ENCODE assay signal across 8 cellular contexts in genomic region chr15:72272213-72272996, GRCh38. TPM values are rescaled to one million over a fixed set of nuclear protein-coding genes. Genes with fewer than 3 reads are reported as not detected.
A peak's percentile ranks its signal among the peaks of the same experiment; 100 is the strongest.
DNase-seq lines count a peak whose midpoint lies in the region; FAIRE-seq and TF ChIP-seq lines count a peak whose summit lies in the region.

Gene PARP6, minus strand, starts transcription at chr15:72272554. Its CDS starts 5,077 bp downstream, at chr15:72267477.

- peaks cover 4% of the 10 kb centered on the region for H3K36me3 Mint-ChIP-seq in neural crest cell (ENCODE audit: low read depth)

- no peak for FAIRE-seq in H54 (lab: Jason Lieb, UNC)

- H3K27me3 Mint-ChIP-seq in neural crest cell (ENCODE audit: low read depth), result peaks cover 9% of the 10 kb centered on the region

- peak within 1 kb of the TSS; percentile 92 for H3K4me3 Mint-ChIP-seq in neural crest cell

- H3K36me3 ChIP-seq in ES-I3 (ENCODE audit: insufficient read depth, low read length) (no peaks in the 10 kb centered on the region; the same call in 1 of the 2 replicates), stomach smooth muscle (ENCODE audit: control insufficient read depth in 2 of 2, insufficient read depth in 2 of 2, low read length in 2 of 2) (peaks cover 5 to 7% of the 10 kb centered on the region in 2 donors)

- peak; percentile 63 for TF ChIP-seq CTCF in fibroblast of villous mesenchyme (IDR thresholded peaks at IDR 0.05; ENCODE audit: insufficient read depth, low read depth, low read length)
- TF ChIP-seq CTCF in neural crest cell (conservative IDR thresholded peaks at IDR 0.05), result peak; percentile 69

- DNase-seq in H54 (ENCODE audit: insufficient read length, low spot score), result peak; percentile 96
- peak; percentile 97 for DNase-seq in M059J (ENCODE audit: low read depth)
- DNase-seq in SHP77 treated with DMSO at 0.1 percent for 48 hours (lab: John Stamatoyannopoulos, UW), result peak; percentile 88
- peak; percentile 98 for DNase-seq in activated gamma-delta T cell treated with Interleukin-2 at 50 U/mL for 16 hours
- DNase-seq in fibroblast of villous mesenchyme (ENCODE audit: low read depth), result peak; percentile 98
- DNase-seq in neural crest cell (ENCODE audit: low read depth, low spot score), result peak; percentile 92

- peak within 1 kb of the TSS; percentile 81 for H3K27ac ChIP-seq in stomach smooth muscle (ENCODE audit: low read length)

- H3K4me1 ChIP-seq in ES-I3 (ENCODE audit: insufficient read depth, low read length), result peaks cover 4% of the 10 kb centered on the region; the same call in 1 of the 2 replicates
- peaks cover 8% of the 10 kb centered on the region for H3K4me1 ChIP-seq in stomach smooth muscle (ENCODE audit: control insufficient read depth, insufficient read depth, low read length)

- peak within 1 kb of the TSS; percentile 36 for H3K27ac Mint-ChIP-seq in neural crest cell (ENCODE audit: unreplicated experiment)

- H3K9ac ChIP-seq in ES-I3 (ENCODE audit: low read depth, low read length) (peak within 1 kb of the TSS; percentile 82), stomach smooth muscle (ENCODE audit: low read length in 2 of 2) (peak within 1 kb of the TSS; percentile 92 to 94)

- H3K9me3 ChIP-seq in ES-I3 (ENCODE audit: control insufficient read depth, insufficient read depth, low read length) (no peaks in the 10 kb centered on the region), stomach smooth muscle (ENCODE audit: control insufficient read depth in 2 of 2, low read length in 2 of 2) (no peaks in the 10 kb centered on the region)

- H3K27me3 ChIP-seq in stomach smooth muscle (ENCODE audit: control insufficient read depth in 1 of 2, insufficient read depth in 2 of 2, low read length in 2 of 2), result no peaks in the 10 kb centered on the region

- H3K4me3 ChIP-seq in fibroblast of villous mesenchyme (ENCODE audit: low read depth, low read length) (peak within 1 kb of the TSS; percentile 80), stomach smooth muscle (ENCODE audit: low read length in 2 of 2) (peak within 1 kb of the TSS; percentile 80 to 88)

- peaks cover 28% of the 10 kb centered on the region for H3K4me1 Mint-ChIP-seq in neural crest cell

- peak; percentile 80 for TF ChIP-seq POLR2A in H54 (IDR thresholded peaks at IDR 0.05; ENCODE audit: low read depth, low read length)

- no peaks in the 10 kb centered on the region for H3K9me3 Mint-ChIP-seq in neural crest cell

RNA-seq across cellular contexts. Expression of gene PARP6, which starts in this region (rescaled TPM):
- total RNA-seq in M059J (2014; rRNA removed; shearing (Covaris generic)), result 34.6 and 38.7 TPM in 2 replicates
- total RNA-seq in fibroblast of villous mesenchyme (25.9 and 29.6 TPM in 2 replicates), neural crest cell (83.2 and 88.9 TPM in 2 replicates)

Comparison
In these comparisons a context has a peak if more than half of its experiments do, and no peak if none do; other contexts are left out.
1. Peak in every context shown above with its lines: DNase-seq, H3K4me3 ChIP-seq and H3K27ac ChIP-seq.